ENCODE assay signal across 8 cellular contexts in genomic region chr19:47107953-47108746, GRCh38. TPM values are rescaled to one million over a fixed set of nuclear protein-coding genes. Genes with fewer than 3 reads are reported as not detected.
DNase-seq lines count a peak whose midpoint lies in the region; ATAC-seq, FAIRE-seq and TF ChIP-seq lines count a peak whose summit lies in the region.

No MANE protein-coding gene starts in this region.

- DNase-seq in OCI-LY7 (ENCODE audit: low spot score), result no peak
- no peak for DNase-seq in pancreas
- DNase-seq in Ammon's horn (ENCODE audit: low spot score), result no peak
- DNase-seq in SKM-1 treated with dmso at 0.1 percent for 144 hours (lab: John Stamatoyannopoulos, UW; ENCODE audit: unreplicated experiment), result no peak
- DNase-seq in NCI-H2029 (lab: John Stamatoyannopoulos, UW), result no peak

- H3K27me3 ChIP-seq in DOHH2 (ENCODE audit: control insufficient read depth, low read length) (no peaks in the 10 kb centered on the region), duodenal mucosa (ENCODE audit: control insufficient read depth in 1 of 2, insufficient read depth in 2 of 2, low read length in 2 of 2) (no peaks in the 10 kb centered on the region), pancreas (no peaks in the 10 kb centered on the region)

- H3K4me2 ChIP-seq in DOHH2 (ENCODE audit: low read length) (peak overlapping the region; percentile 96), OCI-LY7 (ENCODE audit: low read length) (peak overlapping the region; percentile 100)

- FAIRE-seq in pancreas (lab: Jason Lieb, UNC), result no peak

- no peaks in the 10 kb centered on the region for H3K9me3 ChIP-seq in DOHH2 (ENCODE audit: control insufficient read depth, insufficient read depth, low read length)
- no peaks in the 10 kb centered on the region for H3K9me3 ChIP-seq in OCI-LY7 (ENCODE audit: low read length)
- H3K9me3 ChIP-seq in duodenal mucosa (ENCODE audit: control insufficient read depth in 1 of 2, low read length in 2 of 2), result no peaks in the 10 kb centered on the region
- no peaks in the 10 kb centered on the region for H3K9me3 ChIP-seq in pancreas

- H3K4me1 ChIP-seq in DOHH2 (ENCODE audit: control insufficient read depth, low read length) (peaks cover 44% of the 10 kb centered on the region), OCI-LY7 (ENCODE audit: insufficient read depth, low read length, poor library complexity, severe bottlenecking) (peaks cover 34% of the 10 kb centered on the region), duodenal mucosa (ENCODE audit: control insufficient read depth in 1 of 2, insufficient read depth in 2 of 2, low read length in 2 of 2) (peaks cover 35 to 58% of the 10 kb centered on the region in 2 donors), pancreas (peaks cover 14 to 37% (median 20%) of the 10 kb centered on the region in 3 donors)

- POLR2A ChIA-PET in OCI-LY7 (lab: Charles Lee), result interaction anchor here (0.6 kb wide), 2 partner anchors 24 to 247 kb away, joined by 3 to 7 read pairs; partner anchors contain the start of gene ARHGAP35

- H3K9me2 ChIP-seq in DOHH2 (replicated peaks; ENCODE audit: control insufficient read depth, low read length) (no peaks in the 10 kb centered on the region), OCI-LY7 (ENCODE audit: insufficient read depth, low read length) (no peaks in the 10 kb centered on the region)

- peaks cover 81% of the 10 kb centered on the region for H3K36me3 ChIP-seq in DOHH2 (ENCODE audit: control insufficient read depth, low read length)
- H3K36me3 ChIP-seq in OCI-LY7 (ENCODE audit: insufficient read depth, low read length), result peaks cover 76% of the 10 kb centered on the region
- H3K36me3 ChIP-seq in duodenal mucosa (ENCODE audit: control insufficient read depth in 1 of 2, insufficient read depth in 2 of 2, low read length in 2 of 2), result peaks cover 0 to 12% of the 10 kb centered on the region in 2 donors
- H3K36me3 ChIP-seq in pancreas, result no peaks in the 10 kb centered on the region

- H4K20me1 ChIP-seq in DOHH2 (ENCODE audit: control insufficient read depth, insufficient read depth, low read depth, low read length) (peaks cover 7% of the 10 kb centered on the region; the same call in 1 of the 2 replicates), OCI-LY7 (ENCODE audit: insufficient read depth, low read length) (no peaks in the 10 kb centered on the region)

- H3K9ac ChIP-seq in duodenal mucosa (ENCODE audit: low read depth in 1 of 2, low read length in 2 of 2), result peak overlapping the region in 1 of 2 donors; percentile 100

- peaks cover 37% of the 10 kb centered on the region for H3F3A ChIP-seq in DOHH2 (ENCODE audit: control insufficient read depth, insufficient read depth)

- WGBS in pancreas, 2 donors, result 53 to 58% methylated on average over 9 of the region's 9 CpGs

- intact Hi-C loops in OCI-LY7 (cut with micrococcal nuclease; ENCODE audit: unreplicated experiment), result no loop called here
- intact Hi-C loops in pancreas (cut with DNase I), result no loop called here

- H3K4me3 ChIP-seq in DOHH2 (ENCODE audit: low read length), result peak overlapping the region; percentile 38
- no peak overlapping the region for H3K4me3 ChIP-seq in OCI-LY7 (ENCODE audit: low read depth, low read length, poor library complexity, severe bottlenecking)
- no peak overlapping the region for H3K4me3 ChIP-seq in duodenal mucosa (ENCODE audit: low read depth in 1 of 2, low read length in 2 of 2)
- H3K4me3 ChIP-seq in pancreas, result no peak overlapping the region

- H2AFZ ChIP-seq in OCI-LY7 (ENCODE audit: low read length), result no peak overlapping the region

- CTCF ChIA-PET in OCI-LY7 (lab: Charles Lee; ENCODE audit: unreplicated experiment), result no interaction called here

- no peak for ATAC-seq in pancreas
- no peak for ATAC-seq in HG03159 (IDR thresholded peaks at IDR 0.05; ENCODE audit: unreplicated experiment)

- peak overlapping the region; percentile 86 for H3K27ac ChIP-seq in DOHH2 (ENCODE audit: low read depth, low read length)
- H3K27ac ChIP-seq in OCI-LY7 (ENCODE audit: low read depth, low read length, poor library complexity, severe bottlenecking), result peak overlapping the region; percentile 93
- peak overlapping the region; percentile 47 for H3K27ac ChIP-seq in duodenal mucosa (ENCODE audit: low read depth, low read length)
- peak overlapping the region in 3 of 4 donors; percentile 49 to 100 (median 99) for H3K27ac ChIP-seq in pancreas

- no peak for TF ChIP-seq CTCF in DOHH2 (IDR thresholded peaks at IDR 0.05; ENCODE audit: low read depth, low read length, poor library complexity, severe bottlenecking)
- no peak for TF ChIP-seq CTCF in OCI-LY7 (conservative IDR thresholded peaks at IDR 0.05; ENCODE audit: low read length)
- no peak for TF ChIP-seq CTCF in pancreas (IDR thresholded peaks at IDR 0.05)

- H3K79me2 ChIP-seq in DOHH2 (ENCODE audit: control insufficient read depth, low read length) (peaks cover 91% of the 10 kb centered on the region), OCI-LY7 (ENCODE audit: insufficient read depth, low read depth, low read length) (peaks cover 81% of the 10 kb centered on the region)

- no TSS peak for BruUV-seq in OCI-LY7 (replicated peaks; lab: Mats Ljungman, UMichigan)

RNA-seq across cellular contexts. Expression of gene ZC3H4, which starts 5.4 kb away (rescaled TPM):
- total RNA-seq in OCI-LY7 (2014; rRNA removed; shearing (Covaris generic)), result 16.6 and 23.0 TPM in 2 replicates
- 76.8 and 80.9 TPM in 2 replicates for total RNA-seq in OCI-LY7 (2022)
- total RNA-seq in pancreas, result 10 to 100 TPM; 18.2 to 30.4 (median 20.5) TPM
- 10 to 100 TPM in 1 of 2 donors, 1 to 10 TPM in 1; 8.1 to 14.3 TPM for polyA plus RNA-seq in pancreas

RNA-seq across cellular contexts. Expression of gene SAE1, which starts 22.5 kb away (rescaled TPM):
- 165 and 185 TPM in 2 replicates for total RNA-seq in OCI-LY7 (2014; rRNA removed; shearing (Covaris generic))
- 144 and 150 TPM in 2 replicates for total RNA-seq in OCI-LY7 (2022)
- total RNA-seq in pancreas, result 10 to 100 TPM; 14.8 to 25.8 (median 20.1) TPM
- polyA plus RNA-seq in pancreas, result 10 to 100 TPM in 1 of 2 donors, 1 to 10 TPM in 1; 10.0 to 23.0 TPM

RNA-seq across cellular contexts. Expression of gene TMEM160, which starts 59.7 kb away (rescaled TPM):
- 82.3 and 105 TPM in 2 replicates for total RNA-seq in OCI-LY7 (2014; rRNA removed; shearing (Covaris generic))
- 42.5 and 44.8 TPM in 2 replicates for total RNA-seq in OCI-LY7 (2022)
- total RNA-seq in pancreas, result 10 to 100 TPM; 11.9 to 17.8 (median 13.6) TPM
- polyA plus RNA-seq in pancreas, result 1 to 10 TPM; 3.4 to 6.0 TPM

Comparison
In these comparisons a context has a peak if more than half of its experiments do, and no peak if none do; other contexts are left out.
1. H3K27ac ChIP-seq: peak in every context shown above with its lines; median percentile 99 in pancreas; 93 in OCI-LY7; 86 in DOHH2; 47 in duodenal mucosa.
2. RNA of gene SAE1, which starts 22.5 kb away (total RNA-seq): 144 to 185 TPM in OCI-LY7; 14.8 to 25.8 TPM in pancreas; every median in the first group is over 4 times any median in the second.